ENCODE assay signal across 33 cellular contexts in genomic region chr5:57559110-57559635, GRCh38.
"Had no signal": no experiment of that assay in that cellular context is flagged by ENCODE, and none has a peak within 500 bp of the region (broad histone marks: within the 10 kb centered on the region; RNA-seq: fewer than 3 reads in every experiment).

No MANE protein-coding gene starts in this region.

- ATAC-seq: activated CD4-positive, CD25-positive, alpha-beta regulatory T cell treated with anti-CD3 and anti-CD28 coated beads, Interleukin-2, amount 50 U/mL, for 24 hours; activated CD8-positive, alpha-beta T cell treated with anti-CD3 and anti-CD28 coated beads, Interleukin-2, amount 10 ng/mL, durations not matched to agents 7 days and 5 days; activated naive CD4-positive, alpha-beta T cell treated with anti-CD3 and anti-CD28 coated beads, Interleukin-2, amount 50 U/mL, for 72 hours; activated T-cell treated with anti-CD3 and anti-CD28 coated beads, Interleukin-2, amount 50 U/mL, for 72 hours; body of pancreas; effector memory CD8-positive, alpha-beta T cell; T-helper 17 cell had no signal

- H3K27ac ChIP-seq: body of pancreas, esophagus muscularis mucosa, WERI-Rb-1 had no signal

- H3K4me3 ChIP-seq: body of pancreas, esophagus muscularis mucosa had no signal

- H3K9me3 Mint-ChIP-seq: activated B cell treated with CpG ODN at 0.5 μM for 24 hours; activated CD4-positive, alpha-beta memory T cell treated with anti-CD3 and anti-CD28 coated beads for 36 hours; activated naive CD4-positive, alpha-beta T cell treated with anti-CD3 and anti-CD28 coated beads, Interleukin-2, amount 10 ng/mL, durations not matched to agents 7 days and 5 days; activated naive CD4-positive, alpha-beta T cell treated with anti-CD3 and anti-CD28 coated beads, Interleukin-2, amount 50 U/mL, for 72 hours; activated naive CD8-positive, alpha-beta T cell treated with anti-CD3 and anti-CD28 coated beads, Interleukin-2, amount 10 ng/mL, durations not matched to agents 7 days and 5 days; activated T-cell treated with anti-CD3 and anti-CD28 coated beads, Interleukin-2, amount 50 U/mL, for 24 hours; activated T-cell treated with anti-CD3 and anti-CD28 coated beads, Interleukin-2, amount 50 U/mL, for 72 hours; T-helper 2 cell treated with Interferon-gamma antibody and Interleukin-4, amounts not matched to agents 5 μg/mL and 100 μg/mL, for 36 hours had no signal

- H3K27ac Mint-ChIP-seq: activated B cell treated with CpG ODN at 0.5 μM for 24 hours; activated CD4-positive, alpha-beta memory T cell treated with anti-CD3 and anti-CD28 coated beads for 36 hours; activated CD8-positive, alpha-beta T cell treated with anti-CD3 and anti-CD28 coated beads, Interleukin-2, amount 10 ng/mL, durations not matched to agents 7 days and 5 days; activated naive CD4-positive, alpha-beta T cell treated with anti-CD3 and anti-CD28 coated beads, Interleukin-2, amount 10 ng/mL, durations not matched to agents 7 days and 5 days; activated naive CD4-positive, alpha-beta T cell treated with anti-CD3 and anti-CD28 coated beads, Interleukin-2, amount 50 U/mL, for 72 hours; activated naive CD8-positive, alpha-beta T cell treated with anti-CD3 and anti-CD28 coated beads, Interleukin-2, amount 10 ng/mL, durations not matched to agents 7 days and 5 days; activated T-cell treated with anti-CD3 and anti-CD28 coated beads, Interleukin-2, amount 50 U/mL, for 24 hours; activated T-cell treated with anti-CD3 and anti-CD28 coated beads, Interleukin-2, amount 50 U/mL, for 72 hours; effector memory CD8-positive, alpha-beta T cell; T-helper 17 cell; T-helper 2 cell treated with Interferon-gamma antibody and Interleukin-4, amounts not matched to agents 5 μg/mL and 100 μg/mL, for 36 hours had no signal

- H3K27me3 Mint-ChIP-seq: effector memory CD8-positive, alpha-beta T cell had no signal

- H3K4me1 Mint-ChIP-seq: activated B cell treated with CpG ODN at 0.5 μM for 24 hours; activated naive CD4-positive, alpha-beta T cell treated with anti-CD3 and anti-CD28 coated beads, Interleukin-2, amount 10 ng/mL, durations not matched to agents 7 days and 5 days; activated naive CD8-positive, alpha-beta T cell treated with anti-CD3 and anti-CD28 coated beads, Interleukin-2, amount 10 ng/mL, durations not matched to agents 7 days and 5 days; T-helper 17 cell had no signal

- H3K27me3 ChIP-seq: body of pancreas had no signal

- H3K36me3 ChIP-seq: esophagus muscularis mucosa, WERI-Rb-1 had no signal

- FAIRE-seq: colon, frontal cortex had no signal

- H3K36me3 Mint-ChIP-seq: activated CD4-positive, alpha-beta memory T cell treated with anti-CD3 and anti-CD28 coated beads for 36 hours; activated naive CD4-positive, alpha-beta T cell treated with anti-CD3 and anti-CD28 coated beads, Interleukin-2, amount 10 ng/mL, durations not matched to agents 7 days and 5 days; activated naive CD4-positive, alpha-beta T cell treated with anti-CD3 and anti-CD28 coated beads, Interleukin-2, amount 50 U/mL, for 72 hours; activated naive CD8-positive, alpha-beta T cell treated with anti-CD3 and anti-CD28 coated beads, Interleukin-2, amount 10 ng/mL, durations not matched to agents 7 days and 5 days had no signal

- H3K9me3 ChIP-seq: body of pancreas, esophagus muscularis mucosa had no signal

- H3K4me1 ChIP-seq: body of pancreas, esophagus muscularis mucosa had no signal

- H3K4me3 Mint-ChIP-seq: activated B cell treated with CpG ODN at 0.5 μM for 24 hours; activated CD4-positive, alpha-beta memory T cell treated with anti-CD3 and anti-CD28 coated beads for 36 hours; activated CD8-positive, alpha-beta T cell treated with anti-CD3 and anti-CD28 coated beads, Interleukin-2, amount 10 ng/mL, durations not matched to agents 7 days and 5 days; activated naive CD4-positive, alpha-beta T cell treated with anti-CD3 and anti-CD28 coated beads, Interleukin-2, amount 10 ng/mL, durations not matched to agents 7 days and 5 days; activated naive CD8-positive, alpha-beta T cell treated with anti-CD3 and anti-CD28 coated beads, Interleukin-2, amount 10 ng/mL, durations not matched to agents 7 days and 5 days; activated T-cell treated with anti-CD3 and anti-CD28 coated beads, Interleukin-2, amount 50 U/mL, for 24 hours; activated T-cell treated with anti-CD3 and anti-CD28 coated beads, Interleukin-2, amount 50 U/mL, for 72 hours; effector memory CD8-positive, alpha-beta T cell; T-helper 17 cell; T-helper 2 cell treated with Interferon-gamma antibody and Interleukin-4, amounts not matched to agents 5 μg/mL and 100 μg/mL, for 36 hours had no signal

- DNase-seq: activated B cell treated with CpG ODN at 0.5 μM for 24 hours; activated CD4-positive, alpha-beta memory T cell treated with anti-CD3 and anti-CD28 coated beads for 36 hours; activated CD4-positive, alpha-beta T cell treated with anti-CD3 and anti-CD28 coated beads for 48 hours; activated CD8-positive, alpha-beta memory T cell treated with anti-CD3 and anti-CD28 coated beads, Interleukin-2, amount 50 U/mL, for 48 hours; activated CD8-positive, alpha-beta T cell treated with anti-CD3 and anti-CD28 coated beads, Interleukin-2, amount 10 ng/mL, durations not matched to agents 7 days and 5 days; activated gamma-delta T cell; activated naive CD4-positive, alpha-beta T cell; activated naive CD4-positive, alpha-beta T cell treated with anti-CD3 and anti-CD28 coated beads, Interleukin-2, amount 10 ng/mL, durations not matched to agents 7 days and 5 days; activated naive CD8-positive, alpha-beta T cell treated with anti-CD3 and anti-CD28 coated beads, Interleukin-2, amount 10 ng/mL, durations not matched to agents 7 days and 5 days; activated T-cell treated with anti-CD3 and anti-CD28 coated beads for 4 hours; activated T-cell treated with anti-CD3 and anti-CD28 coated beads, Interleukin-2, amount 50 U/mL, for 24 hours; activated T-cell treated with anti-CD3 and anti-CD28 coated beads, Interleukin-2, amount 50 U/mL, for 72 hours; amniotic stem cell; anterior cingulate cortex; body of pancreas; caudate nucleus; cortex of kidney; dermis blood vessel endothelial cell; effector CD4-positive, alpha-beta T cell; effector memory CD8-positive, alpha-beta T cell; erythroblast; head of caudate nucleus; hippocampal formation; T-helper 1 cell; T-helper 17 cell; T1000; WERI-Rb-1 had no signal
